20 cellular contexts compared by ENCODE assay signal in genomic region chr2:146031158-146031557, GRCh38.
DNase-seq lines count a peak whose midpoint lies in the region; ATAC-seq, FAIRE-seq and TF ChIP-seq lines count a peak whose summit lies in the region.
"Had no signal": no experiment of that assay in that cellular context is flagged by ENCODE, and none has a peak within 500 bp of the region (broad histone marks: within the 10 kb centered on the region; RNA-seq: fewer than 3 reads in every experiment).

No MANE protein-coding gene starts in this region.

- H3K4me2 ChIP-seq in astrocyte (ENCODE audit: low read length), result no peak overlapping the region

- no peaks in the 10 kb centered on the region for H3K36me3 Mint-ChIP-seq in astrocyte (ENCODE audit: low read depth, unreplicated experiment)
- H3K36me3 Mint-ChIP-seq: IgD-negative memory B cell had no signal

- no peak overlapping the region for H3K4me3 Mint-ChIP-seq in astrocyte (ENCODE audit: unreplicated experiment)
- H3K4me3 Mint-ChIP-seq: IgD-negative memory B cell had no signal

- POLR2A ChIA-PET in A673 (lab: Charles Lee; ENCODE audit: low non-redundant PET), result interaction anchor here (0.7 kb wide), 1 partner anchor 117 kb away, joined by 4 read pairs; no protein-coding TSS in a partner anchor

- no peaks in the 10 kb centered on the region for H3K9me3 Mint-ChIP-seq in astrocyte (ENCODE audit: unreplicated experiment)

- no peaks in the 10 kb centered on the region for H3K79me2 ChIP-seq in astrocyte (ENCODE audit: insufficient read depth, low read length)

- TF ChIP-seq POLR2A in H54 (IDR thresholded peaks at IDR 0.05; ENCODE audit: low read depth, low read length), result no peak

- intact Hi-C loops in A673 (cut with micrococcal nuclease; ENCODE audit: unreplicated experiment), result no loop called here

- H3K27me3 Mint-ChIP-seq in astrocyte (ENCODE audit: low read depth, unreplicated experiment), result no peaks in the 10 kb centered on the region

- peak; percentile 50 for FAIRE-seq in H54 (lab: Jason Lieb, UNC)
- no peak for FAIRE-seq in astrocyte (lab: Jason Lieb, UNC)
- FAIRE-seq: GM12878 had no signal

- no peak for TF ChIP-seq CTCF in A673 (conservative IDR thresholded peaks at IDR 0.05; ENCODE audit: low read depth, low read length)
- TF ChIP-seq CTCF in astrocyte (IDR thresholded peaks at IDR 0.05; ENCODE audit: insufficient read depth, low read depth, low read length), result no peak
- no peak for TF ChIP-seq CTCF in fibroblast of pulmonary artery (IDR thresholded peaks at IDR 0.05; ENCODE audit: low read length, missing control alignments)

- peaks cover 4% of the 10 kb centered on the region for H3K4me1 Mint-ChIP-seq in astrocyte (ENCODE audit: low read depth, unreplicated experiment)
- H3K4me1 Mint-ChIP-seq: IgD-negative memory B cell had no signal

- no peak overlapping the region for H2AFZ ChIP-seq in astrocyte (ENCODE audit: low read depth, low read length)

- no peaks in the 10 kb centered on the region for H3K9me3 ChIP-seq in A673 (ENCODE audit: low read depth, low read length, poor library complexity, severe bottlenecking)
- H3K9me3 ChIP-seq in astrocyte (ENCODE audit: insufficient read depth, low read depth, low read length), result no peaks in the 10 kb centered on the region

- ATAC-seq in HG03342 (IDR thresholded peaks at IDR 0.05; ENCODE audit: unreplicated experiment), result no peak
- no peak for ATAC-seq in GM18858 (IDR thresholded peaks at IDR 0.05; ENCODE audit: unreplicated experiment)
- ATAC-seq in HG02973 (IDR thresholded peaks at IDR 0.05; ENCODE audit: unreplicated experiment), result no peak
- ATAC-seq: GM12878 had no signal

- H3K36me3 ChIP-seq in A673 (ENCODE audit: insufficient read depth, low read length, poor library complexity, severe bottlenecking), result no peaks in the 10 kb centered on the region
- H3K36me3 ChIP-seq in astrocyte (ENCODE audit: insufficient read depth, low read length), result no peaks in the 10 kb centered on the region

- DNase-seq in A673 (ENCODE audit: low spot score) (peak; percentile 3), H54 (ENCODE audit: insufficient read length, low spot score) (no peak), astrocyte (ENCODE audit: low read depth) (no peak), fibroblast of pulmonary artery (ENCODE audit: low read depth) (peak; percentile 3), NCI-H187 treated with DMSO at 0.1 percent for 48 hours (lab: John Stamatoyannopoulos, UW) (no peak)
- DNase-seq: C1 segment of cervical spinal cord, DND-41, GDM1, GOT3, NCI-H1417 treated with DMSO at 0.1 percent for 48 hours, NCI-H2029 treated with DMSO at 0.1 percent for 48 hours, NCI-H2171 treated with DMSO at 0.1 percent for 48 hours, NCI-H510A, NCI-H82 had no signal

- H3K4me1 ChIP-seq in A673 (ENCODE audit: insufficient read depth, low read length, poor library complexity, severe bottlenecking), result no peaks in the 10 kb centered on the region
- H3K4me1 ChIP-seq in astrocyte (ENCODE audit: insufficient read depth, low read length), result no peaks in the 10 kb centered on the region

- H3K4me3 ChIP-seq in A673 (ENCODE audit: low read depth, low read length, poor library complexity, severe bottlenecking) (no peak overlapping the region), astrocyte (ENCODE audit: insufficient read depth, low read depth, low read length) (no peak overlapping the region), fibroblast of pulmonary artery (replicated peaks; ENCODE audit: low read depth, low read length) (no peak overlapping the region)
- H3K4me3 ChIP-seq: GM12878, SK-N-MC had no signal

- BruUV-seq in A673 (replicated peaks; lab: Mats Ljungman, UMichigan), result no TSS peak

- peak overlapping the region; percentile 69 for H3K27ac Mint-ChIP-seq in astrocyte (ENCODE audit: unreplicated experiment)
- H3K27ac Mint-ChIP-seq: IgD-negative memory B cell had no signal

- H3K27me3 ChIP-seq in A673 (replicated peaks; ENCODE audit: insufficient read depth, low read depth, low read length, poor library complexity), result no peaks in the 10 kb centered on the region
- H3K27me3 ChIP-seq in astrocyte (ENCODE audit: insufficient read depth, low read length), result no peaks in the 10 kb centered on the region

- no peaks in the 10 kb centered on the region for H4K20me1 ChIP-seq in astrocyte (ENCODE audit: insufficient read depth, low read length)

- no peak overlapping the region for H3K9ac ChIP-seq in astrocyte (ENCODE audit: low read length)

- H3K27ac ChIP-seq in A673 (ENCODE audit: low read depth, low read length, poor library complexity, severe bottlenecking) (no peak overlapping the region), astrocyte (ENCODE audit: low read depth, low read length) (no peak overlapping the region)
- H3K27ac ChIP-seq: SK-N-MC had no signal

- CTCF ChIA-PET in A673 (lab: Charles Lee), result no interaction called here

Comparison
In these comparisons a context has a peak if more than half of its experiments do, and no peak if none do; other contexts are left out.
1. DNase-seq: peak in A673 (single experiment) and fibroblast of pulmonary artery (single experiment); none in H54 (single experiment), astrocyte (single experiment) and NCI-H187 treated with DMSO at 0.1 percent for 48 hours (single experiment).